ENCODE assay signal across 8 cellular contexts in the genomic region with DNA sequence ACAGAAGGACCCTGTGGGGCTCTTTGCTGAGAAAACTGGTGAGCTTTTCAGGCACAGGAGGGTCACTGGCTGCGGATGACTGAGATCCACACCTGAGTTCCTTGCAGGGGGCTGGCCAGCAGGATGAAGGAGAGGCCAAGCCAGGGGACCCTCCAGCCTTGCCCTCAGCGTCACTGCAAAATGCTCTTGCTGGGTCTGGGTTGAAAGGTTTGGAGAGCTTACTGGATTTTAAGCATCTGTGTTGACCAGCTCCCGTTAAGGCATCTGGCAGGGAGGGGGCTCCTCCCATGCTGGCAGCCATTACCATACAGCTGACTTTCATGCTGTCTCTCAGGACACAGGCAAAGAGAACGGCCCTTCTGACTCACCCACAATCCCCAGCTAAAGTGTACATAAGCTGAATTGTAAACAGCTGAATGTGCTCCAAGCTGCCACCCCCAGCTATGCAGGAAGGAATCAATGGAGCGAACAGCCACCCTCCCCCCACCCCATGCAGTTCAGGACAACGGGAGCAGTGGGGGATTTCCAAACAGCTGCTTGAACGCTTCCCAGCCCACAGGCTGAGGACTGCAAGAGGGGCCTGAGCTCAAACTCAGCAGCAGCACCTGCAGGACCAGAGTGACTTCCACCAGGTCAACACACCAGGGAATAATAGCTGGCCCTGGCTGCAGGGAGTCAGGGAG. TPM values are rescaled to one million over a fixed set of nuclear protein-coding genes. Genes with fewer than 3 reads are reported as not detected.
DNase-seq lines count a peak whose midpoint lies in the region; ATAC-seq and TF ChIP-seq lines count a peak whose summit lies in the region.

No MANE protein-coding gene starts in this region.

- peaks cover 50% of the 10 kb centered on the region for H3K36me3 ChIP-seq in NT2/D1 (ENCODE audit: insufficient read depth, insufficient read length, low read length)
- no peaks in the 10 kb centered on the region for H3K36me3 ChIP-seq in CD8-positive, alpha-beta T cell (ENCODE audit: insufficient read depth, low read length)

- intact Hi-C loops in CD8-positive, alpha-beta T cell (cut with DNase I, micrococcal nuclease) = loop anchor here in 1 of 2 experiments (10.0 kb wide), 1 partner anchor 377 kb away; the partner anchor contains the start of gene RNF19B

- H3K9me3 Mint-ChIP-seq in HFFc6 = no peaks in the 10 kb centered on the region
- H3K9me3 Mint-ChIP-seq in naive thymus-derived CD8-positive, alpha-beta T cell = no peaks in the 10 kb centered on the region
- H3K9me3 Mint-ChIP-seq in CD8-positive, alpha-beta T cell = no peaks in the 10 kb centered on the region

- DNase-seq in HFFc6 (peak; percentile 93), NT2/D1 (ENCODE audit: low read depth, low spot score) (peak; percentile 91), epidermal melanocyte (ENCODE audit: insufficient read length, low spot score) (peak; percentile 29), midbrain (lab: John Stamatoyannopoulos, UW) (peak; percentile 80)
- DNase-seq in NK-92 treated with Interleukin-12 subunit alpha and Interleukin-12 subunit beta, amount 100 ng/mL, for 24 hours (lab: John Stamatoyannopoulos, UW) = no peak
- DNase-seq in naive thymus-derived CD8-positive, alpha-beta T cell = no peak
- no peak for DNase-seq in CD8-positive, alpha-beta T cell

- H3K36me3 Mint-ChIP-seq in HFFc6 (ENCODE audit: low read depth) = peaks cover 52% of the 10 kb centered on the region
- peaks cover 0 to 26% (median 0%) of the 10 kb centered on the region in 3 donors for H3K36me3 Mint-ChIP-seq in naive thymus-derived CD8-positive, alpha-beta T cell
- peaks cover 30% of the 10 kb centered on the region for H3K36me3 Mint-ChIP-seq in CD8-positive, alpha-beta T cell

- no peak overlapping the region for H3K27ac ChIP-seq in CD8-positive, alpha-beta T cell (ENCODE audit: low read depth, low read length)

- H3K9ac ChIP-seq in NT2/D1 (ENCODE audit: insufficient read length, low read depth) = peak overlapping the region; percentile 58

- H3K4me3 ChIP-seq in NT2/D1 (ENCODE audit: insufficient read length, low read depth) = peak overlapping the region; percentile 9
- no peak overlapping the region for H3K4me3 ChIP-seq in CD8-positive, alpha-beta T cell (ENCODE audit: low read depth, low read length)

- CTCF ChIA-PET in CD8-positive, alpha-beta T cell (lab: Charles Lee) = interaction anchor here (0.6 to 1.4 kb wide), 6 partner anchors 8 to 47 kb away, joined by 3 to 4 read pairs (median 4); no protein-coding TSS in a partner anchor

- POLR2A ChIA-PET in naive thymus-derived CD8-positive, alpha-beta T cell (lab: Charles Lee) = interaction anchor here (1.2 kb wide), 1 partner anchor 12 kb away, joined by 3 read pairs; no protein-coding TSS in a partner anchor
- POLR2A ChIA-PET in CD8-positive, alpha-beta T cell (lab: Charles Lee) = interaction anchor here (0.7 kb wide), 1 partner anchor 47 kb away, joined by 3 read pairs; no protein-coding TSS in a partner anchor

- H3K27me3 Mint-ChIP-seq in HFFc6 (ENCODE audit: insufficient read depth) = no peaks in the 10 kb centered on the region; the same call in none of the 2 replicates
- no peaks in the 10 kb centered on the region for H3K27me3 Mint-ChIP-seq in naive thymus-derived CD8-positive, alpha-beta T cell
- H3K27me3 Mint-ChIP-seq in CD8-positive, alpha-beta T cell (ENCODE audit: low read depth) = no peaks in the 10 kb centered on the region

- no peaks in the 10 kb centered on the region for H3K9me3 ChIP-seq in NT2/D1 (ENCODE audit: insufficient read depth, low read length)
- H3K9me3 ChIP-seq in CD8-positive, alpha-beta T cell (ENCODE audit: low read length) = no peaks in the 10 kb centered on the region

- H3K4me1 Mint-ChIP-seq in HFFc6 (ENCODE audit: low read depth) = peaks cover 100% of the 10 kb centered on the region
- peaks cover 28 to 80% (median 57%) of the 10 kb centered on the region in 4 donors for H3K4me1 Mint-ChIP-seq in naive thymus-derived CD8-positive, alpha-beta T cell
- peaks cover 73% of the 10 kb centered on the region for H3K4me1 Mint-ChIP-seq in CD8-positive, alpha-beta T cell (ENCODE audit: low read depth)

- H3K27me3 ChIP-seq in NT2/D1 (ENCODE audit: insufficient read depth, insufficient read length) = no peaks in the 10 kb centered on the region
- no peaks in the 10 kb centered on the region for H3K27me3 ChIP-seq in CD8-positive, alpha-beta T cell (ENCODE audit: insufficient read depth, low read length)

- H3K27ac Mint-ChIP-seq in HFFc6 = peak overlapping the region; percentile 96
- H3K27ac Mint-ChIP-seq in naive thymus-derived CD8-positive, alpha-beta T cell = no peak overlapping the region
- H3K27ac Mint-ChIP-seq in CD8-positive, alpha-beta T cell = no peak overlapping the region

- no peak for TF ChIP-seq CTCF in HFFc6 (IDR thresholded peaks at IDR 0.05)
- TF ChIP-seq CTCF in CD8-positive, alpha-beta T cell (IDR thresholded peaks at IDR 0.05) = no peak

- peak overlapping the region; percentile 93 for H3K4me3 Mint-ChIP-seq in HFFc6
- H3K4me3 Mint-ChIP-seq in naive thymus-derived CD8-positive, alpha-beta T cell = no peak overlapping the region
- H3K4me3 Mint-ChIP-seq in CD8-positive, alpha-beta T cell = no peak overlapping the region

- ATAC-seq in GM21576 (IDR thresholded peaks at IDR 0.05; ENCODE audit: unreplicated experiment) = no peak
- ATAC-seq in naive thymus-derived CD8-positive, alpha-beta T cell = no peak
- no peak for ATAC-seq in CD8-positive, alpha-beta T cell

- peaks cover 30% of the 10 kb centered on the region for H3K4me1 ChIP-seq in NT2/D1 (ENCODE audit: insufficient read depth, insufficient read length)
- peaks cover 7% of the 10 kb centered on the region for H3K4me1 ChIP-seq in CD8-positive, alpha-beta T cell (ENCODE audit: insufficient read depth, low read length)

RNA-seq across cellular contexts. Expression of gene A3GALT2, which starts 21.3 kb away (rescaled TPM):
- total RNA-seq in HFFc6 (2021; fragmentation: NEBNext Ultra II Directional; extraction: Animal tissue kit (Norgen Biotek cat#: 25700)) = not detected
- total RNA-seq in naive thymus-derived CD8-positive, alpha-beta T cell = not detected
- polyA plus RNA-seq in naive thymus-derived CD8-positive, alpha-beta T cell = not detected
- not detected for total RNA-seq in CD8-positive, alpha-beta T cell

Comparison
In these comparisons a context has a peak if more than half of its experiments do, and no peak if none do; other contexts are left out.
1. DNase-seq: peak in HFFc6 (single experiment), NT2/D1 (single experiment), epidermal melanocyte (single experiment) and midbrain (single experiment); none in NK-92 treated with Interleukin-12 subunit alpha and Interleukin-12 subunit beta, amount 100 ng/mL, for 24 hours (single experiment), naive thymus-derived CD8-positive, alpha-beta T cell (0 of 10) and CD8-positive, alpha-beta T cell (0 of 7).